In the genomic region with DNA sequence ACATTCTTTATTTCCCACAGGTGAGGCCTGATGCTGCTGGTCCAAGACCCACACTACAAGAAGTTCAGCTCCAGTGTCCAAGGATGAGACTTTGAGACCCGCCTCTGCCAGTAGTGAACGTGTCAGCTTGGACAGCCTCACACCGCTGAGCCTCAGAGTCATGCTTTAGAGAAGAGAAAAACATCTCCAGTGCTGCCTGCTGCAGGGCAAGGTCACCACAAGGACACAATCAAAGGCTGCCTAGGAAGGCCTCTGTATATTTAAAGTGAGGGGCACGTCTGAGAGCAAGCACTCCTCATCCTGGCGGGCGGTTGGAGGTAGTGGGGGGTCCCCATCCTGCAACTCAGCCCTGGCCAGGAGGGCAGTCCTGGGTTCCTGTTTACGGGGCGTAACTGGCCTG, we compare ENCODE assay signal across 1 cellular context.
TF ChIP-seq lines count a peak whose summit lies in the region.

No MANE protein-coding gene starts in this region.

TF ChIP-seq in H1, 55 proteins besides CTCF, POLR2A, EP300 and RAD21:
- TF ChIP-seq SUZ12 (IDR thresholded peaks at IDR 0.05; ENCODE audit: low read length) (no peak), SIX5 (IDR thresholded peaks at IDR 0.05; ENCODE audit: low read depth, low read length) (no peak), GABPA (IDR thresholded peaks at IDR 0.05; ENCODE audit: borderline replicate concordance, insufficient read depth, low read length) (no peak), NRF1 (IDR thresholded peaks at IDR 0.05; ENCODE audit: low read depth, low read length) (no peak), BRCA1 (IDR thresholded peaks at IDR 0.05; ENCODE audit: low read depth, low read length) (no peak), PHF8 (conservative IDR thresholded peaks at IDR 0.05; ENCODE audit: low read depth, low read length) (no peak), CBX8 (IDR thresholded peaks at IDR 0.05; ENCODE audit: borderline replicate concordance, low read depth, low read length) (no peak), SP1 (IDR thresholded peaks at IDR 0.05; ENCODE audit: low read depth, low read length) (no peak)
- TF ChIP-seq, protein P1, sequence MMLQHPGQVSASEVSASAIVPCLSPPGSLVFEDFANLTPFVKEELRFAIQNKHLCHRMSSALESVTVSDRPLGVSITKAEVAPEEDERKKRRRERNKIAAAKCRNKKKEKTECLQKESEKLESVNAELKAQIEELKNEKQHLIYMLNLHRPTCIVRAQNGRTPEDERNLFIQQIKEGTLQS (IDR thresholded peaks at IDR 0.05; ENCODE audit: insufficient read depth, low read depth, low read length): no peak
- TF ChIP-seq, protein P2, sequence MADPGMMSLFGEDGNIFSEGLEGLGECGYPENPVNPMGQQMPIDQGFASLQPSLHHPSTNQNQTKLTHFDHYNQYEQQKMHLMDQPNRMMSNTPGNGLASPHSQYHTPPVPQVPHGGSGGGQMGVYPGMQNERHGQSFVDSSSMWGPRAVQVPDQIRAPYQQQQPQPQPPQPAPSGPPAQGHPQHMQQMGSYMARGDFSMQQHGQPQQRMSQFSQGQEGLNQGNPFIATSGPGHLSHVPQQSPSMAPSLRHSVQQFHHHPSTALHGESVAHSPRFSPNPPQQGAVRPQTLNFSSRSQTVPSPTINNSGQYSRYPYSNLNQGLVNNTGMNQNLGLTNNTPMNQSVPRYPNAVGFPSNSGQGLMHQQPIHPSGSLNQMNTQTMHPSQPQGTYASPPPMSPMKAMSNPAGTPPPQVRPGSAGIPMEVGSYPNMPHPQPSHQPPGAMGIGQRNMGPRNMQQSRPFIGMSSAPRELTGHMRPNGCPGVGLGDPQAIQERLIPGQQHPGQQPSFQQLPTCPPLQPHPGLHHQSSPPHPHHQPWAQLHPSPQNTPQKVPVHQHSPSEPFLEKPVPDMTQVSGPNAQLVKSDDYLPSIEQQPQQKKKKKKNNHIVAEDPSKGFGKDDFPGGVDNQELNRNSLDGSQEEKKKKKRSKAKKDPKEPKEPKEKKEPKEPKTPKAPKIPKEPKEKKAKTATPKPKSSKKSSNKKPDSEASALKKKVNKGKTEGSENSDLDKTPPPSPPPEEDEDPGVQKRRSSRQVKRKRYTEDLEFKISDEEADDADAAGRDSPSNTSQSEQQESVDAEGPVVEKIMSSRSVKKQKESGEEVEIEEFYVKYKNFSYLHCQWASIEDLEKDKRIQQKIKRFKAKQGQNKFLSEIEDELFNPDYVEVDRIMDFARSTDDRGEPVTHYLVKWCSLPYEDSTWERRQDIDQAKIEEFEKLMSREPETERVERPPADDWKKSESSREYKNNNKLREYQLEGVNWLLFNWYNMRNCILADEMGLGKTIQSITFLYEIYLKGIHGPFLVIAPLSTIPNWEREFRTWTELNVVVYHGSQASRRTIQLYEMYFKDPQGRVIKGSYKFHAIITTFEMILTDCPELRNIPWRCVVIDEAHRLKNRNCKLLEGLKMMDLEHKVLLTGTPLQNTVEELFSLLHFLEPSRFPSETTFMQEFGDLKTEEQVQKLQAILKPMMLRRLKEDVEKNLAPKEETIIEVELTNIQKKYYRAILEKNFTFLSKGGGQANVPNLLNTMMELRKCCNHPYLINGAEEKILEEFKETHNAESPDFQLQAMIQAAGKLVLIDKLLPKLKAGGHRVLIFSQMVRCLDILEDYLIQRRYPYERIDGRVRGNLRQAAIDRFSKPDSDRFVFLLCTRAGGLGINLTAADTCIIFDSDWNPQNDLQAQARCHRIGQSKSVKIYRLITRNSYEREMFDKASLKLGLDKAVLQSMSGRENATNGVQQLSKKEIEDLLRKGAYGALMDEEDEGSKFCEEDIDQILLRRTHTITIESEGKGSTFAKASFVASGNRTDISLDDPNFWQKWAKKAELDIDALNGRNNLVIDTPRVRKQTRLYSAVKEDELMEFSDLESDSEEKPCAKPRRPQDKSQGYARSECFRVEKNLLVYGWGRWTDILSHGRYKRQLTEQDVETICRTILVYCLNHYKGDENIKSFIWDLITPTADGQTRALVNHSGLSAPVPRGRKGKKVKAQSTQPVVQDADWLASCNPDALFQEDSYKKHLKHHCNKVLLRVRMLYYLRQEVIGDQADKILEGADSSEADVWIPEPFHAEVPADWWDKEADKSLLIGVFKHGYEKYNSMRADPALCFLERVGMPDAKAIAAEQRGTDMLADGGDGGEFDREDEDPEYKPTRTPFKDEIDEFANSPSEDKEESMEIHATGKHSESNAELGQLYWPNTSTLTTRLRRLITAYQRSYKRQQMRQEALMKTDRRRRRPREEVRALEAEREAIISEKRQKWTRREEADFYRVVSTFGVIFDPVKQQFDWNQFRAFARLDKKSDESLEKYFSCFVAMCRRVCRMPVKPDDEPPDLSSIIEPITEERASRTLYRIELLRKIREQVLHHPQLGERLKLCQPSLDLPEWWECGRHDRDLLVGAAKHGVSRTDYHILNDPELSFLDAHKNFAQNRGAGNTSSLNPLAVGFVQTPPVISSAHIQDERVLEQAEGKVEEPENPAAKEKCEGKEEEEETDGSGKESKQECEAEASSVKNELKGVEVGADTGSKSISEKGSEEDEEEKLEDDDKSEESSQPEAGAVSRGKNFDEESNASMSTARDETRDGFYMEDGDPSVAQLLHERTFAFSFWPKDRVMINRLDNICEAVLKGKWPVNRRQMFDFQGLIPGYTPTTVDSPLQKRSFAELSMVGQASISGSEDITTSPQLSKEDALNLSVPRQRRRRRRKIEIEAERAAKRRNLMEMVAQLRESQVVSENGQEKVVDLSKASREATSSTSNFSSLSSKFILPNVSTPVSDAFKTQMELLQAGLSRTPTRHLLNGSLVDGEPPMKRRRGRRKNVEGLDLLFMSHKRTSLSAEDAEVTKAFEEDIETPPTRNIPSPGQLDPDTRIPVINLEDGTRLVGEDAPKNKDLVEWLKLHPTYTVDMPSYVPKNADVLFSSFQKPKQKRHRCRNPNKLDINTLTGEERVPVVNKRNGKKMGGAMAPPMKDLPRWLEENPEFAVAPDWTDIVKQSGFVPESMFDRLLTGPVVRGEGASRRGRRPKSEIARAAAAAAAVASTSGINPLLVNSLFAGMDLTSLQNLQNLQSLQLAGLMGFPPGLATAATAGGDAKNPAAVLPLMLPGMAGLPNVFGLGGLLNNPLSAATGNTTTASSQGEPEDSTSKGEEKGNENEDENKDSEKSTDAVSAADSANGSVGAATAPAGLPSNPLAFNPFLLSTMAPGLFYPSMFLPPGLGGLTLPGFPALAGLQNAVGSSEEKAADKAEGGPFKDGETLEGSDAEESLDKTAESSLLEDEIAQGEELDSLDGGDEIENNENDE (IDR thresholded peaks at IDR 0.05; ENCODE audit: insufficient replicate concordance, low read length): no peak
